ENCODE assay signal across 9 cellular contexts in the genomic region with DNA sequence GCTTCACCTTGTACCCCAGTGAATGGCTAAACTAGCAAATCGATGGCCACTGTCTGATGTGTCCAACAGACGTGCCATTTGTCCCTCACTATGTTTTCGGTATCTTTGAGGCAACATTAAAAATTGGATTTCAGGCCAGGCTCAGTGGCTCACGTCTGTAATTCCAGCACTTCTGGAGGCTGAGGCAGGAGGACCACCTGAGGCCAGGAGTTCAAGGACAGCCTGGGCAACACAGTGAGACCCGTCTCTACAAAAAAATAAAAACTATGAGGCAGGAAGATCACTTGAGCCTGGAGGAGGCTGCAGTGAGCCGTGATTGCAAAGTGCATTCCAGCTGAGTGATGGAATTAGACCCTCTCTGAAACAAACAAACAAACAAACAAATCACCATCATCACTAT. TPM values are rescaled to one million over a fixed set of nuclear protein-coding genes. Genes with fewer than 3 reads are reported as not detected.
"Had no signal": no experiment of that assay in that cellular context is flagged by ENCODE, and none has a peak within 500 bp of the region (broad histone marks: within the 10 kb centered on the region; RNA-seq: fewer than 3 reads in every experiment).

No MANE protein-coding gene starts in this region.

- DNase-seq: H9, HCEC 1CT, HFFc6, KG1 had no signal

- ATAC-seq: GM23338 had no signal

- H2AFZ ChIP-seq: GM23338 had no signal

- FAIRE-seq: H1, H54 had no signal

- H3K4me3 ChIP-seq: GM23338 had no signal

- H3K27ac ChIP-seq: HL-60 had no signal

- H3K4me2 ChIP-seq: GM23338 had no signal

RNA-seq across cellular contexts. Expression of a gene that starts 54.2 kb away (rescaled TPM):
- total RNA-seq: GM23338, H1, H9, HT1080 had no signal
